ENCODE assay signal across 8 cellular contexts in genomic region chr12:82357845-82358199, GRCh38. TPM values are rescaled to one million over a fixed set of nuclear protein-coding genes. Genes with fewer than 3 reads are reported as not detected.
DNase-seq lines count a peak whose midpoint lies in the region; ATAC-seq, FAIRE-seq and TF ChIP-seq lines count a peak whose summit lies in the region.

No MANE protein-coding gene starts in this region.

- H3K4me1 Mint-ChIP-seq in memory B cell: peaks cover 20% of the 10 kb centered on the region

- peaks cover 39% of the 10 kb centered on the region for H3K36me3 ChIP-seq in left ventricle myocardium inferior
- no peaks in the 10 kb centered on the region for H3K36me3 ChIP-seq in uterus

- intact Hi-C loops in left ventricle myocardium inferior (cut with micrococcal nuclease) (no loop called here), cardiac septum (cut with DNase I) (loop anchor here (2.0 kb wide), 1 partner anchor 57 kb away; no protein-coding TSS in a partner anchor), uterus (cut with DNase I; ENCODE audit: low total_unique reads) (no loop called here)

- peak overlapping the region; percentile 98 for H3K4me3 Mint-ChIP-seq in memory B cell

- ATAC-seq in memory B cell (ENCODE audit: low read depth) (no peak), GM21737 (IDR thresholded peaks at IDR 0.05; ENCODE audit: unreplicated experiment) (no peak)

- H3K27me3 ChIP-seq in left ventricle myocardium inferior (ENCODE audit: low read depth): no peaks in the 10 kb centered on the region
- H3K27me3 ChIP-seq in uterus: no peaks in the 10 kb centered on the region

- H3K4me3 ChIP-seq in left ventricle myocardium inferior (peak overlapping the region; percentile 86), astrocyte of the cerebellum (ENCODE audit: low read depth, low read length) (peak overlapping the region; percentile 96), uterus (peak overlapping the region; percentile 87 to 96)

- no peak for FAIRE-seq in GM12891 (lab: Jason Lieb, UNC)

- H3K27ac ChIP-seq in left ventricle myocardium inferior (replicated peaks) (peak overlapping the region; percentile 98), uterus (peak overlapping the region; percentile 97)

- no peaks in the 10 kb centered on the region for H3K27me3 Mint-ChIP-seq in memory B cell

- H3K27ac Mint-ChIP-seq in memory B cell: peak overlapping the region; percentile 99

- peaks cover 25% of the 10 kb centered on the region for H3K36me3 Mint-ChIP-seq in memory B cell

- TF ChIP-seq POLR2A in uterus (IDR thresholded peaks at IDR 0.05) (no peak), GM12891 (IDR thresholded peaks at IDR 0.05; ENCODE audit: low read depth, low read length) (no peak)

- in situ Hi-C loops in astrocyte of the cerebellum (cut with HindIII; ENCODE audit: low sequenced_read_pairs): no loop called here

- peaks cover 63% of the 10 kb centered on the region for H3K4me1 ChIP-seq in left ventricle myocardium inferior
- H3K4me1 ChIP-seq in uterus: peaks cover 0 to 11% of the 10 kb centered on the region in 2 donors

- no peaks in the 10 kb centered on the region for H3K9me3 Mint-ChIP-seq in memory B cell

- H3K9me3 ChIP-seq in left ventricle myocardium inferior (replicated peaks) (no peaks in the 10 kb centered on the region), uterus (no peaks in the 10 kb centered on the region)

- TF ChIP-seq CTCF in left ventricle myocardium inferior (IDR thresholded peaks at IDR 0.05; ENCODE audit: borderline replicate concordance) (no peak), astrocyte of the cerebellum (IDR thresholded peaks at IDR 0.05; ENCODE audit: low read depth, low read length, missing control alignments) (no peak), uterus (IDR thresholded peaks at IDR 0.05) (no peak)

- DNase-seq in left ventricle myocardium inferior (no peak), cardiac septum (ENCODE audit: low spot score) (no peak), astrocyte of the cerebellum (ENCODE audit: low read depth) (no peak), memory B cell (ENCODE audit: low spot score in 2 of 2) (no peak), uterus (no peak), GM12891 (ENCODE audit: insufficient read length, low spot score) (no peak)
- no peak for DNase-seq in activated CD8-positive, alpha-beta memory T cell treated with anti-CD3 and anti-CD28 coated beads, Interleukin-2, amount 50 U/mL, for 48 hours

TF ChIP-seq in GM12891, 5 proteins besides CTCF, POLR2A, EP300 and RAD21:
- TF ChIP-seq POU2F2 (IDR thresholded peaks at IDR 0.05; ENCODE audit: low read depth, low read length) (no peak), TAF1 (IDR thresholded peaks at IDR 0.05; ENCODE audit: low read depth, low read length) (no peak), PAX5 (IDR thresholded peaks at IDR 0.05; ENCODE audit: insufficient read depth, low read length, severe bottlenecking) (no peak), POLR2AphosphoS5 (IDR thresholded peaks at IDR 0.05; ENCODE audit: low read depth, low read length) (no peak), SPI1 (IDR thresholded peaks at IDR 0.05; ENCODE audit: low read depth, low read length) (no peak)

RNA-seq across cellular contexts. Expression of gene CCDC59, which starts 0.4 kb away (rescaled TPM):
- total RNA-seq in left ventricle myocardium inferior (27.9 TPM), cardiac septum (23.5 TPM), uterus (10 to 100 TPM; 30.9 to 54.7 (median 42.3) TPM)
- polyA plus RNA-seq in GM12891 (2012; ENCODE audit: low read depth, missing spikeins): 56.1 TPM

RNA-seq across cellular contexts. Expression of gene METTL25, which starts 0.5 kb away (rescaled TPM):
- total RNA-seq in left ventricle myocardium inferior (15.8 TPM), cardiac septum (17.8 TPM), uterus (10 to 100 TPM; 22.6 to 48.7 (median 32.8) TPM)
- 4.6 TPM for polyA plus RNA-seq in GM12891 (2012; ENCODE audit: low read depth, missing spikeins)
